In the genomic region with DNA sequence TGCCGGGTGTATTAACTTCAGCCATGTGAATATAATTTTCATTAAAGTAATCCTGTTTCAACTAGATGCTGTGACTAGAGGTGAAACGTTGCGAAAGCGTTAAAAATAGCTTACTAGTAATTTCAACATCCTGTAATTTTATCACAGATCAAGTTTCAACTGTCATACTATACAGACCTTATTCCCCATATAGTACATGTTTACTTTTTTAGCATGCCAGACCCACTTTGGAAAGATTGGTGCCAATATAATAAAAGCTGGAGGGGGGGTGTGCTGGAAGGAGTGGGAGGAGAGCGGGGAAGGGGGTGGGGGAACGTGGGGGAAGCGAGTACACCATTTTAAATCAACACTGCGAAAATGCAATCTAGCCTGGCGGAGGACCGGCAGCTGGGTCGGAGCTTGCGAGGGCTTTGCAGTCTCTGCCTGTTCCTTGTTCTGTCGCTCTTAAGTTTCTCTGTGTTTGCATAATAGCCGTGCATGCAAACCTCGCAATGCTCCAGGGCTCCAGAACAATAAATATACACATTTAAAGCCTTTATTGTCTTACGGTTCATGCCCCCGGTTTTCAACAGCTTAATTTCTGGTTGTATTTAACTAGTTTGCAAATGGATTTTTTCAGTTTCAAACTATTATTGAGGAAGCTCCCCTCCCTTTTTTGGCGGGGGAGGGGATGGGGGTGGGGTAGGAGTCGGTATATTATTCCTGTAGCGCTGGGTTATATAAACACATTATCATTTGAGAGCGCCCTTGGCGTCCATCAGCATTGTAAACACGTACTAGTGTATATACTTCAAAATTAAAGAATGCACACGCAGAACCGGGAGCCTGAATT, we compare ENCODE assay signal across 8 cellular contexts. TPM values are rescaled to one million over a fixed set of nuclear protein-coding genes. Genes with fewer than 3 reads are reported as not detected.
DNase-seq lines count a peak whose midpoint lies in the region; ATAC-seq, FAIRE-seq and TF ChIP-seq lines count a peak whose summit lies in the region.

No MANE protein-coding gene starts in this region.

- peaks cover 32% of the 10 kb centered on the region for H3K4me1 ChIP-seq in GM12878 (ENCODE audit: control insufficient read depth, insufficient read depth, low read length)

- WGBS in GM12878 (ENCODE audit: insufficient coverage, insufficient replicate concordance, low lambda C conversion rate, missing lambda C conversion rate) = 3% methylated on average over 24 of the region's 25 CpGs

- intact Hi-C loops in GM12878 (cut with micrococcal nuclease; ENCODE audit: unreplicated experiment) = loop anchor here (2.0 kb wide), 1 partner anchor 89 kb away; no protein-coding TSS in a partner anchor
- intact Hi-C loops in sciatic nerve (cut with DNase I) = loop anchor here (5.0 kb wide), 1 partner anchor 1292 kb away; no protein-coding TSS in a partner anchor

- no peak for TF ChIP-seq CTCF in GM12878 (IDR thresholded peaks at IDR 0.05 in 2 of 3, conservative IDR thresholded peaks at IDR 0.05 in 1 of 3; ENCODE audit: control insufficient read depth in 2 of 3, extremely low read depth in 1 of 3, insufficient read depth in 1 of 3, low read depth in 3 of 3, low read length in 3 of 3)

- DNase-seq in NCI-H1092 (lab: John Stamatoyannopoulos, UW) (peak; percentile 67), GM12878 (ENCODE audit: low read depth, low spot score) (peak; percentile 64), sciatic nerve (ENCODE audit: low spot score) (peak; percentile 64), GOT3 (lab: John Stamatoyannopoulos, UW) (no peak)

- CTCF ChIA-PET in GM12878 (lab: Yijun Ruan, JAX) = interaction anchor here (0.9 to 6.1 kb wide), 9 partner anchors 22 to 1083 kb away, joined by 3 to 86 read pairs (median 6); no protein-coding TSS in a partner anchor

- 0 out of 4 replicates have a peak, but pooled peaks of 1 of the 2 experiments have one; percentile 4 for TF ChIP-seq EP300 in GM12878 (IDR thresholded peaks at IDR 0.05; ENCODE audit: borderline replicate concordance in 1 of 2, control insufficient read depth in 1 of 2, low read depth in 2 of 2, low read length in 2 of 2)

- peak overlapping the region; percentile 98 for H2AFZ ChIP-seq in GM12878 (ENCODE audit: control insufficient read depth, low read depth, low read length)

- H3K4me3 ChIP-seq in GM12878 (peak overlapping the region; percentile 85), iPS-11a (ENCODE audit: low read depth, low read length) (peak overlapping the region; percentile 45)

- BruUV-seq in GM12878 (replicated peaks; lab: Mats Ljungman, UMichigan) = no TSS peak

- H3K36me3 ChIP-seq in GM12878 (ENCODE audit: control insufficient read depth in 2 of 2, insufficient read depth in 2 of 2, low read length in 1 of 2) = no peaks in the 10 kb centered on the region

- no peaks in the 10 kb centered on the region for H3K27me3 ChIP-seq in GM12878 (replicated peaks in 1 of 2; ENCODE audit: control insufficient read depth in 2 of 2, insufficient read depth in 2 of 2, low read length in 1 of 2)

- no peaks in the 10 kb centered on the region for H3K9me3 ChIP-seq in GM12878 (replicated peaks; ENCODE audit: control insufficient read depth, insufficient read depth, low read length)

- H3K27ac ChIP-seq in GM12878 (ENCODE audit: control insufficient read depth, insufficient read depth) = peak overlapping the region; percentile 96

- RAD21 ChIA-PET in GM12878 (lab: Charles Lee; ENCODE audit: unreplicated experiment) = interaction anchor here (0.8 to 4.5 kb wide), 11 partner anchors 39 to 345 kb away, joined by 3 to 27 read pairs (median 4); no protein-coding TSS in a partner anchor

- H4K20me1 ChIP-seq in GM12878 (ENCODE audit: control insufficient read depth, insufficient read depth) = no peaks in the 10 kb centered on the region

- peak; percentile 64 for FAIRE-seq in GM12878 (lab: Jason Lieb, UNC)

- peaks cover 45% of the 10 kb centered on the region for H3K79me2 ChIP-seq in GM12878 (ENCODE audit: control insufficient read depth, insufficient read depth, low read length)

- ATAC-seq in HG02571 (IDR thresholded peaks at IDR 0.05; ENCODE audit: unreplicated experiment) = peak; percentile 32
- ATAC-seq in SK-N-SH treated with all-trans-retinoic acid at 6 μM for 48 hours = peak; percentile 18
- ATAC-seq in GM12878 = peak; percentile 34
- peak; percentile 21 for ATAC-seq in sciatic nerve

- POLR2A ChIA-PET in GM12878 (lab: Charles Lee) = interaction anchor here (0.6 to 1.7 kb wide), 4 partner anchors 126 to 148 kb away, joined by 3 to 5 read pairs (median 4); no protein-coding TSS in a partner anchor

- H3K4me2 ChIP-seq in GM12878 (ENCODE audit: control insufficient read depth, insufficient read depth) = peak overlapping the region; percentile 91

- TF ChIP-seq POLR2A in GM15510 (IDR thresholded peaks at IDR 0.05; ENCODE audit: borderline replicate concordance, extremely low read depth, insufficient read length) (peak; percentile 84), GM12878 (IDR thresholded peaks at IDR 0.05; ENCODE audit: low read depth, low read length) (peak; percentile 93)

- in situ Hi-C loops in GM12878 (cut with MboI) = loop anchor here (5.0 kb wide), 3 partner anchors 42 to 342 kb away; no protein-coding TSS in a partner anchor

- peak overlapping the region; percentile 96 for H3K9ac ChIP-seq in GM12878 (ENCODE audit: control insufficient read depth, insufficient read depth, low read length)

- SMC1A ChIA-PET in GM12878 (lab: Charles Lee; ENCODE audit: uncharacterized antibody, unreplicated experiment) = interaction anchor here (0.6 to 5.0 kb wide), 17 partner anchors 38 to 344 kb away, joined by 3 to 42 read pairs (median 3); no protein-coding TSS in a partner anchor

- no peak for TF ChIP-seq RAD21 in GM12878 (IDR thresholded peaks at IDR 0.05; ENCODE audit: insufficient read depth, low read depth, low read length)

TF ChIP-seq in SK-N-SH treated with all-trans-retinoic acid at 6 μM for 48 hours, 23 proteins besides CTCF, POLR2A, EP300 and RAD21 (continues in another document):
- TF ChIP-seq, protein P1, sequence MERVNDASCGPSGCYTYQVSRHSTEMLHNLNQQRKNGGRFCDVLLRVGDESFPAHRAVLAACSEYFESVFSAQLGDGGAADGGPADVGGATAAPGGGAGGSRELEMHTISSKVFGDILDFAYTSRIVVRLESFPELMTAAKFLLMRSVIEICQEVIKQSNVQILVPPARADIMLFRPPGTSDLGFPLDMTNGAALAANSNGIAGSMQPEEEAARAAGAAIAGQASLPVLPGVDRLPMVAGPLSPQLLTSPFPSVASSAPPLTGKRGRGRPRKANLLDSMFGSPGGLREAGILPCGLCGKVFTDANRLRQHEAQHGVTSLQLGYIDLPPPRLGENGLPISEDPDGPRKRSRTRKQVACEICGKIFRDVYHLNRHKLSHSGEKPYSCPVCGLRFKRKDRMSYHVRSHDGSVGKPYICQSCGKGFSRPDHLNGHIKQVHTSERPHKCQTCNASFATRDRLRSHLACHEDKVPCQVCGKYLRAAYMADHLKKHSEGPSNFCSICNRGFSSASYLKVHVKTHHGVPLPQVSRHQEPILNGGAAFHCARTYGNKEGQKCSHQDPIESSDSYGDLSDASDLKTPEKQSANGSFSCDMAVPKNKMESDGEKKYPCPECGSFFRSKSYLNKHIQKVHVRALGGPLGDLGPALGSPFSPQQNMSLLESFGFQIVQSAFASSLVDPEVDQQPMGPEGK (CRISPR knock-in tag; IDR thresholded peaks at IDR 0.05; ENCODE audit: borderline replicate concordance) = no peak
- TF ChIP-seq OSR1 (CRISPR knock-in tag; IDR thresholded peaks at IDR 0.05) = no peak
- no peak for TF ChIP-seq ZNF8 (CRISPR knock-in tag; IDR thresholded peaks at IDR 0.05)
- no peak for TF ChIP-seq ZNF565 (CRISPR knock-in tag; conservative IDR thresholded peaks at IDR 0.05; ENCODE audit: low read depth)
- TF ChIP-seq ZFP3 (CRISPR knock-in tag; IDR thresholded peaks at IDR 0.05) = no peak
- TF ChIP-seq BACH2 (CRISPR knock-in tag; IDR thresholded peaks at IDR 0.05; ENCODE audit: borderline replicate concordance) = no peak

TF ChIP-seq in GM12878, 131 proteins besides CTCF, POLR2A, EP300 and RAD21 (continues in another document):
- TF ChIP-seq EZH2 (IDR thresholded peaks at IDR 0.05; ENCODE audit: borderline replicate concordance, control insufficient read depth, low read depth, low read length) (no peak), GABPA (IDR thresholded peaks at IDR 0.05; ENCODE audit: low read depth) (no peak), BRCA1 (IDR thresholded peaks at IDR 0.05; ENCODE audit: low read depth, low read length) (no peak), BCL11A (IDR thresholded peaks at IDR 0.05; ENCODE audit: low read depth, low read length) (no peak)
- TF ChIP-seq, protein P2, sequence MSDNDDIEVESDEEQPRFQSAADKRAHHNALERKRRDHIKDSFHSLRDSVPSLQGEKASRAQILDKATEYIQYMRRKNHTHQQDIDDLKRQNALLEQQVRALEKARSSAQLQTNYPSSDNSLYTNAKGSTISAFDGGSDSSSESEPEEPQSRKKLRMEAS (IDR thresholded peaks at IDR 0.05; ENCODE audit: low read depth, low read length) = no peak

RNA-seq across cellular contexts. Expression of a gene that starts 1.3 kb away (rescaled TPM):
- 7.5 and 9.3 TPM in 2 replicates for total RNA-seq in GM12878 (2013; cell fraction: nucleolus; rRNA removed)
- total RNA-seq in GM12878 (2014; rRNA removed) = 5.8 and 6.9 TPM in 2 replicates
- total RNA-seq in GM12878 (2014; rRNA removed; fragmentation: Illumina TruSeq; extraction: Trizol) = 6.4 and 7.1 TPM in 2 replicates
- 7.4 and 7.5 TPM in 2 replicates for total RNA-seq in GM12878 (2021)
- polyA plus RNA-seq in GM12878 (2011; ENCODE audit: low read depth) = 6.7 TPM
- 2.4 and 2.8 TPM in 2 replicates for polyA plus RNA-seq in GM12878 (2011; rRNA removed)
- 2.0 and 2.3 TPM in 2 replicates for polyA plus RNA-seq in GM12878 (2011; cell fraction: cytosol; rRNA removed)
- polyA plus RNA-seq in GM12878 (2011; cell fraction: nucleus; rRNA removed) = 3.7 and 5.0 TPM in 2 replicates
- 11.6 and 12.8 TPM in 2 replicates for polyA plus RNA-seq in GM12878 (2012)
- polyA plus RNA-seq in GM12878 (2014; fragmentation: Illumina TruSeq; extraction: Trizol) = 3.7 and 4.1 TPM in 2 replicates
- polyA plus RNA-seq in GM12878 (2014; fragmentation: Nextera tagmentation; extraction: Ambion mirVana) = 1 to 10 TPM; 3.4 to 8.5 TPM
- 2.7 and 3.2 TPM in 2 replicates for polyA plus RNA-seq in GM12878 (2014; rRNA removed)
- polyA plus RNA-seq in GM12878 (2016; fragmentation: Nextera tagmentation; extraction: Ambion mirVana) = 1 to 10 TPM; 6.7 to 7.1 TPM
- polyA minus RNA-seq in GM12878 (2011; rRNA and poly(A)+ RNA removed) = 14.8 and 17.5 TPM in 2 replicates
- 2.5 and 3.7 TPM in 2 replicates for polyA minus RNA-seq in GM12878 (2011; cell fraction: cytosol; rRNA and poly(A)+ RNA removed)
- polyA minus RNA-seq in GM12878 (2011; cell fraction: nucleus; rRNA and poly(A)+ RNA removed) = 16.8 and 33.0 TPM in 2 replicates
- total RNA-seq in sciatic nerve = 63.8 TPM
